In genomic region chr2:28370355-28370754, GRCh38 we compare ENCODE assay signal across 24 cellular contexts. TPM values are rescaled to one million over a fixed set of nuclear protein-coding genes. Genes with fewer than 3 reads are reported as not detected.
A peak's percentile ranks its signal among the peaks of the same experiment; 100 is the strongest.
DNase-seq lines count a peak whose midpoint lies in the region; ATAC-seq, FAIRE-seq and TF ChIP-seq lines count a peak whose summit lies in the region.
"Had no signal": no experiment of that assay in that cellular context is flagged by ENCODE, and none has a peak within 500 bp of the region (broad histone marks: within the 10 kb centered on the region; RNA-seq: fewer than 3 reads in every experiment).

No MANE protein-coding gene starts in this region.

- H4K20me1 ChIP-seq in HepG2 (ENCODE audit: insufficient read depth, low read length), result no peaks in the 10 kb centered on the region

- peak overlapping the region; percentile 7 for H4K8ac ChIP-seq in mesenchymal stem cell (ENCODE audit: low read length)

- H2BK5ac ChIP-seq in mesenchymal stem cell (ENCODE audit: low read depth, low read length, poor library complexity, severe bottlenecking), result no peak overlapping the region

- peak in 2 of 3 donors; percentile 76 to 81 for DNase-seq in right lobe of liver
- no peak for DNase-seq in HepG2 (ENCODE audit: low spot score)
- DNase-seq in RWPE1 (ENCODE audit: low spot score), result peak; percentile 38
- DNase-seq in mesenchymal stem cell, result no peak
- no peak for DNase-seq in ACHN
- DNase-seq in heart left ventricle, result no peak
- DNase-seq: activated CD8-positive, alpha-beta T cell treated with anti-CD3 and anti-CD28 coated beads, Interleukin-2, amount 10 ng/mL, durations not matched to agents 7 days and 5 days; activated T-cell treated with anti-CD3 and anti-CD28 coated beads, Interleukin-2, amount 50 U/mL, for 1 hour; amygdala; dorsolateral prefrontal cortex; foreskin melanocyte; GF-D8; kidney; NCI-H1092 treated with DMSO at 0.1 percent for 48 hours; NCI-H2081; NCI-H510A treated with DMSO at 0.1 percent for 48 hours; SHP77 treated with DMSO at 0.1 percent for 48 hours had no signal

- no peak overlapping the region for H2BK12ac ChIP-seq in mesenchymal stem cell (ENCODE audit: low read length in 2 of 2)

- no peak overlapping the region for H3K23ac ChIP-seq in mesenchymal stem cell (ENCODE audit: low read length in 2 of 2)

- no peaks in the 10 kb centered on the region for H3K36me3 ChIP-seq in right lobe of liver
- no peaks in the 10 kb centered on the region for H3K36me3 ChIP-seq in HepG2 (replicated peaks in 1 of 2; ENCODE audit: control insufficient read depth in 1 of 2, insufficient read depth in 2 of 2, low read length in 2 of 2)
- no peaks in the 10 kb centered on the region for H3K36me3 ChIP-seq in mesenchymal stem cell (ENCODE audit: control insufficient read depth in 1 of 2, insufficient read depth in 2 of 2, low read depth in 1 of 2, low read length in 2 of 2)
- H3K36me3 ChIP-seq in heart left ventricle, result no peaks in the 10 kb centered on the region
- H3K36me3 ChIP-seq: suprapubic skin, vagina had no signal

- POLR2A ChIA-PET in HepG2 (lab: Yijun Ruan, JAX), result no interaction called here
- POLR2A ChIA-PET in RWPE1 (lab: Yijun Ruan, JAX; ENCODE audit: low non-redundant PET), result interaction anchor here (0.8 kb wide), 1 partner anchor 22 kb away, joined by 4 read pairs; the partner anchor contains the start of gene FOSL2

- no peak overlapping the region for H2BK15ac ChIP-seq in mesenchymal stem cell (ENCODE audit: low read depth, poor library complexity, severe bottlenecking)

- H3K4ac ChIP-seq in mesenchymal stem cell (ENCODE audit: low read depth in 1 of 2, low read length in 2 of 2), result no peak overlapping the region

- no TSS peak for BruUV-seq in HepG2 (replicated peaks; lab: Mats Ljungman, UMichigan)

- H3K4me1 ChIP-seq in right lobe of liver, result peaks cover 0 to 14% (median 0%) of the 10 kb centered on the region in 4 donors
- peaks cover 38% of the 10 kb centered on the region for H3K4me1 ChIP-seq in HepG2 (ENCODE audit: insufficient read depth, low read length)
- peaks cover 4% of the 10 kb centered on the region for H3K4me1 ChIP-seq in mesenchymal stem cell (ENCODE audit: control insufficient read depth, insufficient read depth, low read depth, low read length)
- peaks cover 0 to 22% (median 7%) of the 10 kb centered on the region in 12 donors for H3K4me1 ChIP-seq in heart left ventricle

- H3K79me1 ChIP-seq in mesenchymal stem cell (replicated peaks; ENCODE audit: low read length, poor library complexity, severe bottlenecking), result no peaks in the 10 kb centered on the region

- WGBS in right lobe of liver (ENCODE audit: insufficient coverage, low coverage, low lambda C conversion rate, missing lambda C conversion rate), result 60% methylated on average over 3 of the region's 3 CpGs
- WGBS in HepG2 (ENCODE audit: low lambda C conversion rate), result 31% methylated on average over 3 of the region's 3 CpGs
- 78% methylated on average over 3 of the region's 3 CpGs for WGBS in mesenchymal stem cell
- 91 to 97% (median 94%) methylated on average over 3 of the region's 3 CpGs for WGBS in heart left ventricle, 4 donors

- H3K9me3 ChIP-seq in right lobe of liver (no peaks in the 10 kb centered on the region), HepG2 (ENCODE audit: low read length) (no peaks in the 10 kb centered on the region), mesenchymal stem cell (ENCODE audit: control insufficient read depth, low read length) (no peaks in the 10 kb centered on the region), heart left ventricle (no peaks in the 10 kb centered on the region)
- H3K9me3 ChIP-seq: suprapubic skin, vagina had no signal

- H2AFZ ChIP-seq in HepG2 (ENCODE audit: low read length) (no peak overlapping the region), mesenchymal stem cell (ENCODE audit: low read depth, low read length) (no peak overlapping the region)

- no peak overlapping the region for H2AK5ac ChIP-seq in mesenchymal stem cell (ENCODE audit: low read length, severe bottlenecking)

- no peak for FAIRE-seq in HepG2 (lab: Jason Lieb, UNC)
- FAIRE-seq: kidney had no signal

- H3K27ac ChIP-seq in right lobe of liver (peak overlapping the region in 1 of 3 donors; percentile 7), HepG2 (ENCODE audit: extremely low read length, insufficient read depth, low read length) (no peak overlapping the region), RWPE1 (peak overlapping the region; percentile 77), mesenchymal stem cell (ENCODE audit: low read length, poor library complexity, severe bottlenecking) (no peak overlapping the region), heart left ventricle (no peak overlapping the region)
- H3K27ac ChIP-seq: dorsolateral prefrontal cortex, HL-60, suprapubic skin, vagina had no signal

- H3K4me2 ChIP-seq in HepG2 (ENCODE audit: low read depth, low read length) (no peak overlapping the region), mesenchymal stem cell (ENCODE audit: low read length, poor library complexity, severe bottlenecking) (no peak overlapping the region)

- H3K79me2 ChIP-seq in HepG2 (ENCODE audit: insufficient read depth, low read length), result no peaks in the 10 kb centered on the region

- CTCF ChIA-PET in HepG2 (lab: Yijun Ruan, JAX; ENCODE audit: low intra/inter-chr PET ratio, low total read pairs), result no interaction called here
- CTCF ChIA-PET in RWPE1 (lab: Yijun Ruan, JAX), result interaction anchor here (1.6 kb wide), 1 partner anchor 8 kb away, joined by 3 read pairs; no protein-coding TSS in a partner anchor

- H3K27me3 ChIP-seq in right lobe of liver (no peaks in the 10 kb centered on the region), HepG2 (ENCODE audit: control insufficient read depth in 1 of 2, insufficient read depth in 2 of 2, low read length in 2 of 2) (peaks cover 5 to 35% of the 10 kb centered on the region in 2 experiments; a peak in 4 of 5 replicates), mesenchymal stem cell (ENCODE audit: control insufficient read depth in 1 of 2, insufficient read depth in 1 of 2, low read length in 2 of 2) (no peaks in the 10 kb centered on the region), heart left ventricle (no peaks in the 10 kb centered on the region)
- H3K27me3 ChIP-seq: dorsolateral prefrontal cortex, suprapubic skin, vagina had no signal

- TF ChIP-seq RAD21 in HepG2 (CRISPR knock-in tag; IDR thresholded peaks at IDR 0.05), result no peak

- no peak overlapping the region for H2BK120ac ChIP-seq in mesenchymal stem cell (ENCODE audit: low read depth, low read length)

- no peak for TF ChIP-seq EP300 in HepG2 (IDR thresholded peaks at IDR 0.05; ENCODE audit: low read depth in 2 of 2, low read length in 2 of 2)
- no peak for TF ChIP-seq EP300 in HepG2 (CRISPR knock-in tag; IDR thresholded peaks at IDR 0.05; ENCODE audit: borderline replicate concordance)

- TF ChIP-seq CTCF in right lobe of liver (IDR thresholded peaks at IDR 0.05) (no peak), HepG2 (CRISPR knock-in tag; IDR thresholded peaks at IDR 0.05) (no peak), RWPE1 (conservative IDR thresholded peaks at IDR 0.05; ENCODE audit: low read depth) (no peak), heart left ventricle (IDR thresholded peaks at IDR 0.05) (no peak)

- intact Hi-C loops in right lobe of liver (cut with DNase I), result no loop called here
- intact Hi-C loops in HepG2 (cut with micrococcal nuclease; ENCODE audit: unreplicated experiment), result no loop called here
- intact Hi-C loops in heart left ventricle (cut with DNase I), result no loop called here

- H3K18ac ChIP-seq in mesenchymal stem cell (ENCODE audit: low read depth in 1 of 2, low read length in 2 of 2), result no peak overlapping the region

- peak overlapping the region; percentile 40 for H4K91ac ChIP-seq in mesenchymal stem cell (ENCODE audit: low read length)

- no peak overlapping the region for H3K4me3 ChIP-seq in right lobe of liver
- H3K4me3 ChIP-seq in HepG2 (replicated peaks in 1 of 3; ENCODE audit: insufficient read depth in 1 of 3, low read depth in 2 of 3, low read length in 3 of 3), result no peak overlapping the region
- no peak overlapping the region for H3K4me3 ChIP-seq in mesenchymal stem cell (ENCODE audit: insufficient read depth in 1 of 2, low read depth in 1 of 2, low read length in 2 of 2)
- no peak overlapping the region for H3K4me3 ChIP-seq in heart left ventricle
- H3K4me3 ChIP-seq: dorsolateral prefrontal cortex, suprapubic skin, vagina had no signal

- H3K9ac ChIP-seq in HepG2 (ENCODE audit: insufficient read depth, low read depth, low read length) (no peak overlapping the region), mesenchymal stem cell (ENCODE audit: low read length) (no peak overlapping the region)

- ATAC-seq in right lobe of liver (peak; percentile 50 to 78 (median 66)), HepG2 (no peak), HG03135 (IDR thresholded peaks at IDR 0.05; ENCODE audit: unreplicated experiment) (no peak), HG03097 (IDR thresholded peaks at IDR 0.05; ENCODE audit: low FRiP score, unreplicated experiment) (no peak), heart left ventricle (no peak)
- ATAC-seq: activated CD8-positive, alpha-beta T cell treated with anti-CD3 and anti-CD28 coated beads, Interleukin-2, amount 10 ng/mL, durations not matched to agents 7 days and 5 days; right cardiac atrium; WTC11 had no signal

- in situ Hi-C loops in HepG2 (cut with HindIII; ENCODE audit: extremely low pct_ligation_motif_present, low pct_unique_long_range_greater_than_20kb) (no loop called here), ACHN (cut with HindIII; ENCODE audit: low pct_ligation_motif_present, low pct_unique_long_range_greater_than_20kb, low sequenced_read_pairs) (no loop called here)

- no peak for TF ChIP-seq POLR2A in right lobe of liver (IDR thresholded peaks at IDR 0.05)
- no peak for TF ChIP-seq POLR2A in HepG2 (IDR thresholded peaks at IDR 0.05; ENCODE audit: insufficient read depth in 1 of 2, low read depth in 2 of 2, low read length in 2 of 2)
- TF ChIP-seq POLR2A in heart left ventricle (IDR thresholded peaks at IDR 0.05), result no peak

- no peak overlapping the region for H3K14ac ChIP-seq in mesenchymal stem cell (ENCODE audit: low read length in 2 of 2)

RNA-seq across cellular contexts. Expression of gene FOSL2, which starts 22.3 kb away (rescaled TPM):
- total RNA-seq in right lobe of liver, result 10 to 100 TPM in 4 of 6 experiments, 1 to 10 TPM in 2; 8.1 to 70.7 (median 14.9) TPM
- 2.3 and 3.4 TPM in 2 replicates for total RNA-seq in HepG2 (2016; rRNA removed; fragmentation: Illumina TruSeq; extraction: Trizol)
- total RNA-seq in HepG2 (2016; cell fraction: cytosol; rRNA removed; fragmentation: Illumina TruSeq; extraction: Trizol; ENCODE audit: low read depth), result 0.53 and 0.61 TPM in 2 replicates
- 2.2 and 4.1 TPM in 2 replicates for total RNA-seq in HepG2 (2016; cell fraction: insoluble cytoplasmic fraction; rRNA removed; fragmentation: Illumina TruSeq; extraction: Trizol)
- 1.3 and 1.4 TPM in 2 replicates for total RNA-seq in HepG2 (2016; cell fraction: membrane; rRNA removed; fragmentation: Illumina TruSeq; extraction: Trizol)
- 3.7 and 5.1 TPM in 2 replicates for total RNA-seq in HepG2 (2016; cell fraction: nucleus; rRNA removed; fragmentation: Illumina TruSeq; extraction: Trizol)
- 18.1 and 20.1 TPM in 2 replicates for polyA plus RNA-seq in HepG2 (2011; rRNA removed)
- polyA plus RNA-seq in HepG2 (2011; cell fraction: cytosol; rRNA removed), result 10.9 and 11.2 TPM in 2 replicates
- polyA plus RNA-seq in HepG2 (2011; cell fraction: nucleus; rRNA removed), result 37.0 and 47.3 TPM in 2 replicates
- 25.1 and 31.2 TPM in 2 replicates for polyA plus RNA-seq in HepG2 (2012)
- 0.21 and 0.26 TPM in 2 replicates for polyA plus RNA-seq in HepG2 (2016; cell fraction: cytosol; fragmentation: Illumina TruSeq; extraction: Trizol; ENCODE audit: low read depth)
- 2.0 and 2.4 TPM in 2 replicates for polyA plus RNA-seq in HepG2 (2016; cell fraction: insoluble cytoplasmic fraction; fragmentation: Illumina TruSeq; extraction: Trizol; ENCODE audit: low read depth)
- polyA plus RNA-seq in HepG2 (2016; cell fraction: membrane; fragmentation: Illumina TruSeq; extraction: Trizol; ENCODE audit: low read depth), result 0.46 and 0.51 TPM in 2 replicates
- 3.9 and 4.9 TPM in 2 replicates for polyA plus RNA-seq in HepG2 (2016; cell fraction: nucleus; fragmentation: Illumina TruSeq; extraction: Trizol; ENCODE audit: insufficient read depth, low read depth)
- 62.9 and 84.8 TPM in 2 replicates for polyA minus RNA-seq in HepG2 (2011; rRNA and poly(A)+ RNA removed; ENCODE audit: low replicate concordance)
- polyA minus RNA-seq in HepG2 (2011; cell fraction: cytosol; rRNA and poly(A)+ RNA removed), result 27.1 and 28.7 TPM in 2 replicates
- 47.9 and 53.6 TPM in 2 replicates for polyA minus RNA-seq in HepG2 (2011; cell fraction: nucleus; rRNA and poly(A)+ RNA removed)
- 15.6 TPM for polyA plus RNA-seq in mesenchymal stem cell (2013, experiment 1 of 2)
- 14.8 TPM for polyA plus RNA-seq in mesenchymal stem cell (2013, experiment 2 of 2)
- total RNA-seq in heart left ventricle, result 100 to 1,000 TPM in 2 of 9 donors, 10 to 100 TPM in 7; 26.2 to 144 (median 50.2) TPM
- polyA plus RNA-seq in heart left ventricle, result 10 to 100 TPM; 15.2 to 66.2 TPM

Comparison
In these comparisons a context has a peak if more than half of its experiments do, and no peak if none do; other contexts are left out.
1. ATAC-seq: peak in right lobe of liver (4 of 4); none in HepG2 (single experiment), HG03135 (single experiment), HG03097 (single experiment) and heart left ventricle (0 of 4).
2. DNase-seq: peak in right lobe of liver (2 of 3) and RWPE1 (single experiment); none in HepG2 (single experiment), mesenchymal stem cell (single experiment), ACHN (single experiment) and heart left ventricle (0 of 5).